Comparison of ENCODE assay signal across 12 cellular contexts in the genomic region with DNA sequence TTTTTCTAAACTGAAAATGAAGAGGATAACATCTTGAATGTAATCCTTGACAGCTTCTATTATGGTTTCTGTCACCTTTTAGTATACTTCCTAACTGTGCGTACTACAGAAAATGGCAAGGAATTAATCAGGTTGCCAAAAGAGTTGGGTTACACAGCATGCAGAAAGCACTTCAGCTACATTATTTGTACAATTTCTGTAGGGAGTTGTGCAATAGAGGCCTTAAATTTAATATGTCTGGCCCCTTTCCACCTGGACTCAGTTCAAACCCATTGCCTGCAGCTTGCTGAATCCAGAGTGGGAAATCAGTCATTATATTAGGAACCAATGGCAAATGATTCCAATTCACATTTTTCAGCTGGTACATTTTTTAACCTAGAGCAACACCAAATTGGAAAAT.
DNase-seq lines count a peak whose midpoint lies in the region; ATAC-seq and TF ChIP-seq lines count a peak whose summit lies in the region.
"Had no signal": no experiment of that assay in that cellular context is flagged by ENCODE, and none has a peak within 500 bp of the region (broad histone marks: within the 10 kb centered on the region; RNA-seq: fewer than 3 reads in every experiment).

No MANE protein-coding gene starts in this region.

- no peak for TF ChIP-seq POLR2A in gastroesophageal sphincter (IDR thresholded peaks at IDR 0.05)

- no peaks in the 10 kb centered on the region for H4K20me1 ChIP-seq in PC-3 (ENCODE audit: low read length)

- BruUV-seq in PC-3 (replicated peaks; lab: Mats Ljungman, UMichigan): no TSS peak

- no peak overlapping the region for H2AFZ ChIP-seq in PC-3 (ENCODE audit: low read length)

- no peaks in the 10 kb centered on the region for H3K27me3 ChIP-seq in MG63
- no peaks in the 10 kb centered on the region for H3K27me3 ChIP-seq in PC-3 (ENCODE audit: low read length)
- H3K27me3 ChIP-seq in gastroesophageal sphincter: no peaks in the 10 kb centered on the region
- H3K27me3 ChIP-seq: heart right ventricle had no signal

- peaks cover 6% of the 10 kb centered on the region; the same call in 1 of the 2 replicates for H3K4me1 ChIP-seq in PC-3 (ENCODE audit: insufficient read depth, low read length)
- peaks cover 0 to 30% (median 3%) of the 10 kb centered on the region in 3 donors for H3K4me1 ChIP-seq in gastroesophageal sphincter

- H3K36me3 ChIP-seq in MG63 (no peaks in the 10 kb centered on the region), PC-3 (ENCODE audit: low read depth, low read length) (no peaks in the 10 kb centered on the region), gastroesophageal sphincter (no peaks in the 10 kb centered on the region)
- H3K36me3 ChIP-seq: heart right ventricle had no signal

- no peaks in the 10 kb centered on the region for H3F3A ChIP-seq in PC-3 (ENCODE audit: low read length, unreplicated experiment)

- ATAC-seq in PC-3 (no peak), gastroesophageal sphincter (peak; percentile 58), HG03095 (IDR thresholded peaks at IDR 0.05; ENCODE audit: unreplicated experiment) (no peak), HG03442 (IDR thresholded peaks at IDR 0.05; ENCODE audit: unreplicated experiment) (no peak)
- ATAC-seq: heart right ventricle, Panc1 had no signal

- H3K9me3 ChIP-seq in MG63 (peaks cover 10% of the 10 kb centered on the region), PC-3 (ENCODE audit: low read length) (no peaks in the 10 kb centered on the region), gastroesophageal sphincter (no peaks in the 10 kb centered on the region)

- CTCF ChIA-PET in PC-3 (lab: Charles Lee): no interaction called here

- no peak for TF ChIP-seq EP300 in gastroesophageal sphincter (IDR thresholded peaks at IDR 0.05)

- H3K4me3 ChIP-seq in MG63: no peak overlapping the region
- no peak overlapping the region for H3K4me3 ChIP-seq in PC-3 (ENCODE audit: low read length)
- no peak overlapping the region for H3K4me3 ChIP-seq in gastroesophageal sphincter
- H3K4me3 ChIP-seq: heart right ventricle had no signal

- H3K4me2 ChIP-seq in PC-3 (ENCODE audit: low read length): no peak overlapping the region

- H3K9me2 ChIP-seq in PC-3 (replicated peaks; ENCODE audit: low read length): no peaks in the 10 kb centered on the region

- POLR2A ChIA-PET in PC-3 (lab: Charles Lee; ENCODE audit: unreplicated experiment): interaction anchor here (0.6 kb wide), 1 partner anchor 204 kb away, joined by 5 read pairs; no protein-coding TSS in a partner anchor

- DNase-seq in A172 (ENCODE audit: low spot score) (peak; percentile 9), MG63 (peak; percentile 23), PC-3 (peak; percentile 53), mesenteric fat pad (ENCODE audit: low spot score) (no peak), superior temporal gyrus (ENCODE audit: extremely low spot score) (no peak)
- DNase-seq: ACHN had no signal

- 17 to 47% methylated on average over 1 of the region's 1 CpG for WGBS in gastroesophageal sphincter (ENCODE audit: low coverage in 1 of 2), 2 donors

- TF ChIP-seq CTCF in PC-3 (conservative IDR thresholded peaks at IDR 0.05; ENCODE audit: low read depth, low read length) (no peak), gastroesophageal sphincter (IDR thresholded peaks at IDR 0.05) (no peak)

- no peak overlapping the region for H3K27ac ChIP-seq in PC-3 (ENCODE audit: low read length)
- H3K27ac ChIP-seq in gastroesophageal sphincter: no peak overlapping the region
- H3K27ac ChIP-seq: heart right ventricle, VCaP had no signal

- no peak overlapping the region for H3K9ac ChIP-seq in PC-3 (ENCODE audit: low read length)

- H3K79me2 ChIP-seq in PC-3 (ENCODE audit: low read length): no peaks in the 10 kb centered on the region

- intact Hi-C loops in PC-3 (cut with micrococcal nuclease): no loop called here

Comparison
In these comparisons a context has a peak if more than half of its experiments do, and no peak if none do; other contexts are left out.
1. DNase-seq: peak in A172 (single experiment), MG63 (single experiment) and PC-3 (single experiment); none in mesenteric fat pad (single experiment) and superior temporal gyrus (single experiment).